In genomic region chr2:109905796-109906195, GRCh38 we compare ENCODE assay signal across 7 cellular contexts. TPM values are rescaled to one million over a fixed set of nuclear protein-coding genes. Genes with fewer than 3 reads are reported as not detected.
A peak's percentile ranks its signal among the peaks of the same experiment; 100 is the strongest.
DNase-seq lines count a peak whose midpoint lies in the region; ATAC-seq and TF ChIP-seq lines count a peak whose summit lies in the region.
"Not testable (repeated sequence)": the region's sequence is repeated elsewhere in the genome, so short reads cannot be mapped to it uniquely, and the experiment has no call there.

No MANE protein-coding gene starts in this region.

- H3K27me3 Mint-ChIP-seq in WTC11 (ENCODE audit: low read depth), result not testable (repeated sequence)

- not testable (repeated sequence) for H3K9me3 Mint-ChIP-seq in WTC11

- H3K4me1 ChIP-seq in left lung, result not testable (repeated sequence)

- H3K4me3 Mint-ChIP-seq in WTC11, result not testable (repeated sequence)

- H3K27ac ChIP-seq in left lung, result not testable (repeated sequence)

- POLR2A ChIA-PET in WTC11 (lab: Charles Lee), result not testable (repeated sequence)

- H3K9me3 ChIP-seq in left lung, result not testable (repeated sequence)

- not testable (repeated sequence) for DNase-seq in WTC11 (ENCODE audit: low spot score); left lung

- H3K36me3 Mint-ChIP-seq in WTC11, result not testable (repeated sequence)

- intact Hi-C loops in left lung (cut with DNase I), result not testable (repeated sequence)

- H3K27me3 ChIP-seq in left lung, result not testable (repeated sequence)

- ATAC-seq in GM18909 (IDR thresholded peaks at IDR 0.05; ENCODE audit: poor library complexity, unreplicated experiment) (peak; percentile 86), GM21423 (IDR thresholded peaks at IDR 0.05; ENCODE audit: unreplicated experiment) (peak; percentile 86), HG02588 (IDR thresholded peaks at IDR 0.05; ENCODE audit: unreplicated experiment) (peak; percentile 85), HG03039 (IDR thresholded peaks at IDR 0.05; ENCODE audit: unreplicated experiment) (peak; percentile 78), HG03432 (IDR thresholded peaks at IDR 0.05; ENCODE audit: unreplicated experiment) (peak; percentile 97), WTC11 (peak; percentile 78), left lung (peak; percentile 74)

- H3K36me3 ChIP-seq in left lung, result not testable (repeated sequence)

- CTCF ChIA-PET in WTC11 (lab: Charles Lee), result not testable (repeated sequence)

- H3K27ac Mint-ChIP-seq in WTC11, result not testable (repeated sequence)

- not testable (repeated sequence) for TF ChIP-seq CTCF in WTC11 (IDR thresholded peaks at IDR 0.05); left lung (IDR thresholded peaks at IDR 0.05)

- not testable (repeated sequence) for H3K4me1 Mint-ChIP-seq in WTC11

- not testable (repeated sequence) for H3K4me3 ChIP-seq in left lung

RNA-seq across cellular contexts. Expression of gene LIMS3, which starts 7.3 kb away (rescaled TPM):
- total RNA-seq in WTC11 (2021), result 1.1 to 4.6 TPM (median 2.5 TPM) in 3 replicates
- total RNA-seq in left lung, result 1 to 10 TPM; 1.5 to 1.7 TPM
